4 cellular contexts compared by ENCODE assay signal in the genomic region with DNA sequence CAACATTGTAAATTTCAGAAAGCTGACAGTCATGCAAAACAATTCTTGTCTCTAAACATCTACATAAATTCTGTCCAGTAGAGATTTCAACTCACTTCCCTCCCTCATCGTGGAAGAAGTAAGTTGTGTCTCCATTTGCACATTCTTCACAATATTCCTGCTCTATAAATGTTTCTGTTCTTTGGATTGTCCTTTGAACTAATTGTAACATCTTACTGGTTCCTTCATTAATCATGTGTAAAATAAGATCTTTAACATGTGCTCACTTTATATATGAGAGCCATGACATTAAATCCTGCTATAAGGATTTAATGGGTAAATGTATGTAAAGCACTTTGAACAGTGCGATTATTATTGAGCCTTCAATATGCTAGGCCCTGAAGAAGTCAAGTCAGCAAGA. TPM values are rescaled to one million over a fixed set of nuclear protein-coding genes. Genes with fewer than 3 reads are reported as not detected.
"Had no signal": no experiment of that assay in that cellular context is flagged by ENCODE, and none has a peak within 500 bp of the region (broad histone marks: within the 10 kb centered on the region; RNA-seq: fewer than 3 reads in every experiment).

No MANE protein-coding gene starts in this region.

- H3K4me3 ChIP-seq: GM12878 had no signal

- DNase-seq: GDM1, GF-D8 had no signal

- ATAC-seq: GM12878 had no signal

RNA-seq across cellular contexts. Expression of a gene that starts 28.1 kb away (rescaled TPM):
- total RNA-seq: G401 had no signal
